22 cellular contexts compared by ENCODE assay signal in genomic region chrX:131907488-131908314, GRCh38.
A peak's percentile ranks its signal among the peaks of the same experiment; 100 is the strongest.
DNase-seq lines count a peak whose midpoint lies in the region; ATAC-seq and TF ChIP-seq lines count a peak whose summit lies in the region.
"Had no signal": no experiment of that assay in that cellular context is flagged by ENCODE, and none has a peak within 500 bp of the region (broad histone marks: within the 10 kb centered on the region; RNA-seq: fewer than 3 reads in every experiment).

No MANE protein-coding gene starts in this region.

- no peak overlapping the region for H3K4me3 ChIP-seq in right cardiac atrium (ENCODE audit: low read length)
- H3K4me3 ChIP-seq in right atrium auricular region: no peak overlapping the region
- H3K4me3 ChIP-seq in iPS-15b (ENCODE audit: low read depth, low read length): peak overlapping the region; percentile 72
- H3K4me3 ChIP-seq in upper lobe of right lung: no peak overlapping the region
- H3K4me3 ChIP-seq: GM23248, prostate gland, SJSA1 had no signal

- H3K9me3 ChIP-seq in right cardiac atrium (ENCODE audit: control insufficient read depth, low read length): no peaks in the 10 kb centered on the region
- no peaks in the 10 kb centered on the region for H3K9me3 ChIP-seq in right atrium auricular region
- no peaks in the 10 kb centered on the region for H3K9me3 ChIP-seq in iPS-15b (ENCODE audit: control insufficient read depth, insufficient read depth, low read length)
- no peaks in the 10 kb centered on the region for H3K9me3 ChIP-seq in upper lobe of right lung
- H3K9me3 ChIP-seq: prostate gland, SJSA1 had no signal

- H3K27me3 ChIP-seq in right cardiac atrium (ENCODE audit: control insufficient read depth, insufficient read depth) (no peaks in the 10 kb centered on the region), right atrium auricular region (no peaks in the 10 kb centered on the region), iPS-15b (ENCODE audit: control insufficient read depth, insufficient read depth, low read length) (peaks cover 3% of the 10 kb centered on the region), upper lobe of right lung (no peaks in the 10 kb centered on the region)
- H3K27me3 ChIP-seq: SJSA1 had no signal

- intact Hi-C loops in right cardiac atrium (cut with DNase I) (no loop called here), upper lobe of right lung (cut with DNase I) (no loop called here)

- no peak for TF ChIP-seq CTCF in right atrium auricular region (IDR thresholded peaks at IDR 0.05)
- TF ChIP-seq CTCF in upper lobe of right lung (IDR thresholded peaks at IDR 0.05): no peak

- 91% methylated on average over 31 of the region's 31 CpGs for WGBS in right cardiac atrium

- H3K27ac ChIP-seq in right cardiac atrium (ENCODE audit: low read length) (no peak overlapping the region), right atrium auricular region (no peak overlapping the region), upper lobe of right lung (no peak overlapping the region)
- H3K27ac ChIP-seq: GM23248, prostate gland, SJSA1 had no signal

- no peaks in the 10 kb centered on the region for H3K36me3 ChIP-seq in right atrium auricular region
- H3K36me3 ChIP-seq in iPS-15b (ENCODE audit: control insufficient read depth, insufficient read depth, low read length): no peaks in the 10 kb centered on the region
- no peaks in the 10 kb centered on the region for H3K36me3 ChIP-seq in upper lobe of right lung
- H3K36me3 ChIP-seq: prostate gland, SJSA1 had no signal

- peak overlapping the region; percentile 41 for H3K9ac ChIP-seq in iPS-15b (ENCODE audit: low read depth, low read length)
- H3K9ac ChIP-seq: GM23248 had no signal

- no peak for ATAC-seq in right cardiac atrium
- no peak for ATAC-seq in upper lobe of right lung
- ATAC-seq in HG02588 (IDR thresholded peaks at IDR 0.05; ENCODE audit: unreplicated experiment): no peak
- ATAC-seq: CD8-positive, alpha-beta T cell had no signal

- H3K4me1 ChIP-seq in right cardiac atrium (ENCODE audit: control insufficient read depth, insufficient read depth, low read length): no peaks in the 10 kb centered on the region
- H3K4me1 ChIP-seq in right atrium auricular region: no peaks in the 10 kb centered on the region
- H3K4me1 ChIP-seq in iPS-15b (ENCODE audit: control insufficient read depth, insufficient read depth, low read length): no peaks in the 10 kb centered on the region
- H3K4me1 ChIP-seq in upper lobe of right lung: no peaks in the 10 kb centered on the region
- H3K4me1 ChIP-seq: prostate gland, SJSA1 had no signal

- DNase-seq in right cardiac atrium: peak in 2 of 3 donors; percentile 7 to 45
- no peak for DNase-seq in right atrium auricular region (ENCODE audit: low spot score)
- peak; percentile 70 for DNase-seq in NCI-H774 (lab: John Stamatoyannopoulos, UW)
- no peak for DNase-seq in upper lobe of right lung
- no peak for DNase-seq in cortex of kidney (lab: John Stamatoyannopoulos, UW)
- no peak for DNase-seq in activated CD8-positive, alpha-beta memory T cell treated with anti-CD3 and anti-CD28 coated beads, Interleukin-2, amount 50 U/mL, for 4 hours
- DNase-seq: activated naive CD4-positive, alpha-beta T cell treated with anti-CD3 and anti-CD28 coated beads for 36 hours; activated T-cell treated with anti-CD3 and anti-CD28 coated beads, Interleukin-2, amount 50 U/mL, for 72 hours; amniotic stem cell; CD8-positive, alpha-beta T cell; effector CD8-positive, alpha-beta T cell; erythroblast; GDM1; GM23248; head of caudate nucleus; NCI-H1105 treated with DMSO at 0.1 percent for 48 hours; OCI-M1; stimulated activated CD8-positive, alpha-beta memory T cell treated with anti-CD3 and anti-CD28 coated beads, Interleukin-4, amount 100 ng/mL, for 48 hours had no signal

Comparison
In these comparisons a context has a peak if more than half of its experiments do, and no peak if none do; other contexts are left out.
1. DNase-seq: peak in right cardiac atrium (2 of 3) and NCI-H774 (single experiment); none in right atrium auricular region (single experiment), upper lobe of right lung (single experiment), cortex of kidney (single experiment) and activated CD8-positive, alpha-beta memory T cell treated with anti-CD3 and anti-CD28 coated beads, Interleukin-2, amount 50 U/mL, for 4 hours (single experiment).